ENCODE assay signal across 11 cellular contexts in genomic region chr1:152107289-152107983, GRCh38. TPM values are rescaled to one million over a fixed set of nuclear protein-coding genes. Genes with fewer than 3 reads are reported as not detected.
A peak's percentile ranks its signal among the peaks of the same experiment; 100 is the strongest.
DNase-seq lines count a peak whose midpoint lies in the region; ATAC-seq and TF ChIP-seq lines count a peak whose summit lies in the region.
"Had no signal": no experiment of that assay in that cellular context is flagged by ENCODE, and none has a peak within 500 bp of the region (broad histone marks: within the 10 kb centered on the region; RNA-seq: fewer than 3 reads in every experiment).

No MANE protein-coding gene starts in this region.

- peaks cover 5% of the 10 kb centered on the region for H3K4me1 Mint-ChIP-seq in activated naive CD4-positive, alpha-beta T cell treated with anti-CD3 and anti-CD28 coated beads, Interleukin-2, amount 10 ng/mL, durations not matched to agents 7 days and 5 days

- no peak for DNase-seq in activated naive CD4-positive, alpha-beta T cell treated with anti-CD3 and anti-CD28 coated beads, Interleukin-2, amount 10 ng/mL, durations not matched to agents 7 days and 5 days
- DNase-seq in activated naive CD4-positive, alpha-beta T cell treated with anti-CD3 and anti-CD28 coated beads, Interleukin-2, amount 50 U/mL, for 72 hours (ENCODE audit: low spot score in 2 of 2) = no peak
- DNase-seq in fibroblast of villous mesenchyme (ENCODE audit: low read depth) = no peak
- DNase-seq in hippocampal formation (lab: John Stamatoyannopoulos, UW) = no peak
- DNase-seq: NCI-H2171 treated with DMSO at 0.1 percent for 48 hours had no signal

- H3K9ac ChIP-seq in subcutaneous abdominal adipose tissue (ENCODE audit: low read length in 5 of 5) = no peak overlapping the region

- H3K27me3 Mint-ChIP-seq in activated naive CD4-positive, alpha-beta T cell treated with anti-CD3 and anti-CD28 coated beads, Interleukin-2, amount 10 ng/mL, durations not matched to agents 7 days and 5 days = peaks cover 20% of the 10 kb centered on the region

- ATAC-seq in activated naive CD4-positive, alpha-beta T cell treated with anti-CD3 and anti-CD28 coated beads, Interleukin-2, amount 50 U/mL, for 72 hours = no peak
- peak; percentile 17 for ATAC-seq in SK-N-SH treated with all-trans-retinoic acid at 6 μM for 48 hours
- no peak for ATAC-seq in HG03045 (IDR thresholded peaks at IDR 0.05; ENCODE audit: unreplicated experiment)
- no peak for ATAC-seq in GM21723 (IDR thresholded peaks at IDR 0.05; ENCODE audit: unreplicated experiment)

- H3K4me1 ChIP-seq in subcutaneous abdominal adipose tissue (ENCODE audit: control insufficient read depth in 5 of 5, insufficient read depth in 5 of 5, low read length in 5 of 5) = peaks cover 5 to 49% (median 41%) of the 10 kb centered on the region in 5 donors

- CTCF ChIA-PET in activated naive CD4-positive, alpha-beta T cell treated with anti-CD3 and anti-CD28 coated beads, Interleukin-2, amount 10 ng/mL, durations not matched to agents 7 days and 5 days (lab: Charles Lee) = interaction anchor here (1.3 kb wide), 1 partner anchor 54 kb away, joined by 3 read pairs; no protein-coding TSS in a partner anchor

- peaks cover 4% of the 10 kb centered on the region for H3K9me3 Mint-ChIP-seq in activated naive CD4-positive, alpha-beta T cell treated with anti-CD3 and anti-CD28 coated beads, Interleukin-2, amount 10 ng/mL, durations not matched to agents 7 days and 5 days
- peaks cover 0 to 7% of the 10 kb centered on the region in 2 donors for H3K9me3 Mint-ChIP-seq in activated naive CD4-positive, alpha-beta T cell treated with anti-CD3 and anti-CD28 coated beads, Interleukin-2, amount 50 U/mL, for 72 hours

- H3K4me3 ChIP-seq in fibroblast of villous mesenchyme (ENCODE audit: low read depth, low read length) = peak overlapping the region; percentile 44
- H3K4me3 ChIP-seq in subcutaneous abdominal adipose tissue (ENCODE audit: low read depth in 1 of 5, low read length in 5 of 5) = peak overlapping the region; percentile 5 to 73 (median 66)

- no peak overlapping the region for H3K27ac ChIP-seq in subcutaneous abdominal adipose tissue (ENCODE audit: low read depth, low read length)
- H3K27ac ChIP-seq: C4-2B had no signal

- H3K36me3 ChIP-seq in subcutaneous abdominal adipose tissue (ENCODE audit: control insufficient read depth in 5 of 5, insufficient read depth in 5 of 5, low read length in 5 of 5) = no peaks in the 10 kb centered on the region

- H3K27me3 ChIP-seq in subcutaneous abdominal adipose tissue (ENCODE audit: control insufficient read depth in 5 of 5, insufficient read depth in 4 of 5, low read length in 5 of 5) = peaks cover 33 to 58% (median 52%) of the 10 kb centered on the region in 5 donors

- H3K4me3 Mint-ChIP-seq in activated naive CD4-positive, alpha-beta T cell treated with anti-CD3 and anti-CD28 coated beads, Interleukin-2, amount 10 ng/mL, durations not matched to agents 7 days and 5 days = no peak overlapping the region

- H3K9me3 ChIP-seq in subcutaneous abdominal adipose tissue (ENCODE audit: control insufficient read depth in 5 of 5, low read length in 5 of 5) = peaks cover 0 to 20% (median 13%) of the 10 kb centered on the region in 5 donors

- peak overlapping the region; percentile 70 for H3K27ac Mint-ChIP-seq in activated naive CD4-positive, alpha-beta T cell treated with anti-CD3 and anti-CD28 coated beads, Interleukin-2, amount 10 ng/mL, durations not matched to agents 7 days and 5 days
- H3K27ac Mint-ChIP-seq in activated naive CD4-positive, alpha-beta T cell treated with anti-CD3 and anti-CD28 coated beads, Interleukin-2, amount 50 U/mL, for 72 hours = no peak overlapping the region

- peaks cover 3% of the 10 kb centered on the region for H3K36me3 Mint-ChIP-seq in activated naive CD4-positive, alpha-beta T cell treated with anti-CD3 and anti-CD28 coated beads, Interleukin-2, amount 10 ng/mL, durations not matched to agents 7 days and 5 days
- H3K36me3 Mint-ChIP-seq in activated naive CD4-positive, alpha-beta T cell treated with anti-CD3 and anti-CD28 coated beads, Interleukin-2, amount 50 U/mL, for 72 hours = no peaks in the 10 kb centered on the region

- no peak for TF ChIP-seq CTCF in fibroblast of villous mesenchyme (IDR thresholded peaks at IDR 0.05; ENCODE audit: insufficient read depth, low read depth, low read length)

TF ChIP-seq in SK-N-SH treated with all-trans-retinoic acid at 6 μM for 48 hours, 23 proteins besides CTCF, POLR2A, EP300 and RAD21:
- TF ChIP-seq PATZ1 (CRISPR knock-in tag; IDR thresholded peaks at IDR 0.05; ENCODE audit: borderline replicate concordance) (no peak), ISL1 (CRISPR knock-in tag; IDR thresholded peaks at IDR 0.05) (no peak), CSDC2 (CRISPR knock-in tag; IDR thresholded peaks at IDR 0.05) (no peak), ZFP3 (CRISPR knock-in tag; IDR thresholded peaks at IDR 0.05) (no peak), ZNF565 (CRISPR knock-in tag; conservative IDR thresholded peaks at IDR 0.05; ENCODE audit: low read depth) (no peak), POU6F1 (CRISPR knock-in tag; IDR thresholded peaks at IDR 0.05; ENCODE audit: borderline replicate concordance, low read depth) (no peak), ZC3H10 (CRISPR knock-in tag; IDR thresholded peaks at IDR 0.05) (no peak), ARNTL (CRISPR knock-in tag; IDR thresholded peaks at IDR 0.05; ENCODE audit: borderline replicate concordance, low read depth) (no peak), GLIS3 (CRISPR knock-in tag; IDR thresholded peaks at IDR 0.05) (no peak)
- TF ChIP-seq, protein P1, sequence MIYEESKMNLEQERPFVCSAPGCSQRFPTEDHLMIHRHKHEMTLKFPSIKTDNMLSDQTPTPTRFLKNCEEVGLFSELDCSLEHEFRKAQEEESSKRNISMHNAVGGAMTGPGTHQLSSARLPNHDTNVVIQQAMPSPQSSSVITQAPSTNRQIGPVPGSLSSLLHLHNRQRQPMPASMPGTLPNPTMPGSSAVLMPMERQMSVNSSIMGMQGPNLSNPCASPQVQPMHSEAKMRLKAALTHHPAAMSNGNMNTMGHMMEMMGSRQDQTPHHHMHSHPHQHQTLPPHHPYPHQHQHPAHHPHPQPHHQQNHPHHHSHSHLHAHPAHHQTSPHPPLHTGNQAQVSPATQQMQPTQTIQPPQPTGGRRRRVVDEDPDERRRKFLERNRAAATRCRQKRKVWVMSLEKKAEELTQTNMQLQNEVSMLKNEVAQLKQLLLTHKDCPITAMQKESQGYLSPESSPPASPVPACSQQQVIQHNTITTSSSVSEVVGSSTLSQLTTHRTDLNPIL (CRISPR knock-in tag; IDR thresholded peaks at IDR 0.05; ENCODE audit: low read depth) = no peak

RNA-seq across cellular contexts. Expression of gene TCHH, which starts 7.8 kb away (rescaled TPM):
- total RNA-seq in activated naive CD4-positive, alpha-beta T cell treated with anti-CD3 and anti-CD28 coated beads, Interleukin-2, amount 50 U/mL, for 72 hours = under 1 TPM in 1 of 2 donors, not detected in 1; 0.04 TPM
- total RNA-seq in fibroblast of villous mesenchyme = under 0.01 TPM in 1 of 2 replicates, not detected in the other

RNA-seq across cellular contexts. Expression of gene TCHHL1, which starts 18.6 kb away (rescaled TPM):
- not detected for total RNA-seq in activated naive CD4-positive, alpha-beta T cell treated with anti-CD3 and anti-CD28 coated beads, Interleukin-2, amount 50 U/mL, for 72 hours
- not detected in 2 replicates for total RNA-seq in fibroblast of villous mesenchyme
- total RNA-seq: dermis blood vessel endothelial cell had no signal

RNA-seq across cellular contexts. Expression of gene RPTN, which starts 51.6 kb away (rescaled TPM):
- total RNA-seq in activated naive CD4-positive, alpha-beta T cell treated with anti-CD3 and anti-CD28 coated beads, Interleukin-2, amount 50 U/mL, for 72 hours = not detected
- total RNA-seq in fibroblast of villous mesenchyme = not detected in 2 replicates
- total RNA-seq: dermis blood vessel endothelial cell had no signal
